Comparison of ENCODE assay signal across 12 cellular contexts in genomic region chr5:55540024-55540423, GRCh38. TPM values are rescaled to one million over a fixed set of nuclear protein-coding genes. Genes with fewer than 3 reads are reported as not detected.
DNase-seq lines count a peak whose midpoint lies in the region; ATAC-seq, FAIRE-seq and TF ChIP-seq lines count a peak whose summit lies in the region.
"Had no signal": no experiment of that assay in that cellular context is flagged by ENCODE, and none has a peak within 500 bp of the region (broad histone marks: within the 10 kb centered on the region; RNA-seq: fewer than 3 reads in every experiment).

No MANE protein-coding gene starts in this region.

- no peak for FAIRE-seq in bronchial epithelial cell (lab: Jason Lieb, UNC)

- H3K27ac Mint-ChIP-seq in mesothelial cell of epicardium: no peak overlapping the region

- peak; percentile 46 for ATAC-seq in GM18858 (IDR thresholded peaks at IDR 0.05; ENCODE audit: unreplicated experiment)
- no peak for ATAC-seq in HG03196 (IDR thresholded peaks at IDR 0.05; ENCODE audit: unreplicated experiment)
- no peak for ATAC-seq in HG02759 (IDR thresholded peaks at IDR 0.05; ENCODE audit: unreplicated experiment)

- no peaks in the 10 kb centered on the region for H3K36me3 Mint-ChIP-seq in mesothelial cell of epicardium

- TF ChIP-seq CTCF in AG10803 (conservative IDR thresholded peaks at IDR 0.05; ENCODE audit: low read length) (no peak), bronchial epithelial cell (IDR thresholded peaks at IDR 0.05; ENCODE audit: insufficient read depth, low read length, severe bottlenecking) (no peak), mesothelial cell of epicardium (IDR thresholded peaks at IDR 0.05; ENCODE audit: unreplicated experiment) (no peak)

- H3K4me3 Mint-ChIP-seq in mesothelial cell of epicardium: no peak overlapping the region

- no peaks in the 10 kb centered on the region for H3K27me3 ChIP-seq in bronchial epithelial cell (ENCODE audit: control insufficient read depth, insufficient read depth, low read length)

- no peaks in the 10 kb centered on the region for H3K9me3 Mint-ChIP-seq in mesothelial cell of epicardium

- peaks cover 7% of the 10 kb centered on the region for H3K4me1 Mint-ChIP-seq in mesothelial cell of epicardium

- DNase-seq in AG10803 (ENCODE audit: low read depth) (peak; percentile 43), LHCN-M2 (ENCODE audit: low read depth) (peak; percentile 25), bronchial epithelial cell (ENCODE audit: low read depth) (peak; percentile 76), mesothelial cell of epicardium (ENCODE audit: low spot score in 2 of 2, unreplicated experiment in 2 of 2) (no peak), NCI-H2227 treated with DMSO at 0.1 percent for 48 hours (lab: John Stamatoyannopoulos, UW) (no peak)
- DNase-seq: effector CD8-positive, alpha-beta T cell; KBM-7; NCI-H2029 treated with DMSO at 0.1 percent for 48 hours; nucleus accumbens had no signal

- H3K36me3 ChIP-seq in bronchial epithelial cell (ENCODE audit: control insufficient read depth, insufficient read depth, low read length): no peaks in the 10 kb centered on the region

- no peak overlapping the region for H3K4me3 ChIP-seq in AG10803 (ENCODE audit: low read length)
- H3K4me3 ChIP-seq in bronchial epithelial cell (ENCODE audit: low read depth, low read length): no peak overlapping the region

- no peaks in the 10 kb centered on the region for H3K27me3 Mint-ChIP-seq in mesothelial cell of epicardium (ENCODE audit: low read depth)

RNA-seq across cellular contexts. Expression of gene PLPP1, which starts 5.3 kb away (rescaled TPM):
- 40.7 and 42.7 TPM in 2 replicates for total RNA-seq in LHCN-M2 (2014; rRNA removed)
- 23.7 TPM for polyA plus RNA-seq in LHCN-M2 (2012)
- 17.6 and 23.8 TPM in 2 replicates for total RNA-seq in bronchial epithelial cell
- total RNA-seq in mesothelial cell of epicardium: 27.6 to 31.8 TPM (median 30.5 TPM) in 3 replicates

Comparison
In these comparisons a context has a peak if more than half of its experiments do, and no peak if none do; other contexts are left out.
1. DNase-seq: peak in AG10803 (single experiment), LHCN-M2 (single experiment) and bronchial epithelial cell (single experiment); none in mesothelial cell of epicardium (0 of 2) and NCI-H2227 treated with DMSO at 0.1 percent for 48 hours (single experiment).